15 cellular contexts compared by ENCODE assay signal in the genomic region with DNA sequence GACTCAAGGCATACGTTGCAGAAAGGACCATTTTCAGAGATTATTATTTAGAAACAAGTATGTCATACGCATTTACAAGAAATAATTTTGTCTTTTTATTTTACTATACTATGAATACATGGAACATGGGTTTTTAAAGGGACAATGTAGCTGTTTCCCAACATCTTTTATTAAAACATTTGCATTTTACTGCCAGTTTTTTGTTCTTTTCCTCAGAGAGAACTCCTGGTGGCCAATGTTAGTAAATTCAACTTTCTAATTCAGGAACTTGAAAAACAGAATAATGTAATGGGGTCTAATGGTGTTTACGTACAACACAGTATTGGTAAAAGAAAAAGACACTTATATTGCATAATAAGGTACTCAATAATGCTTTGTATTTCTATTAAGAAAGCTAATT. TPM values are rescaled to one million over a fixed set of nuclear protein-coding genes. Genes with fewer than 3 reads are reported as not detected.
DNase-seq lines count a peak whose midpoint lies in the region; ATAC-seq and TF ChIP-seq lines count a peak whose summit lies in the region.
"Had no signal": no experiment of that assay in that cellular context is flagged by ENCODE, and none has a peak within 500 bp of the region (broad histone marks: within the 10 kb centered on the region; RNA-seq: fewer than 3 reads in every experiment).

No MANE protein-coding gene starts in this region.

- TF ChIP-seq CTCF in SK-N-SH (IDR thresholded peaks at IDR 0.05) = peak; percentile 46; the same call in 1 of the 2 replicates
- TF ChIP-seq CTCF in fibroblast of the aortic adventitia (IDR thresholded peaks at IDR 0.05; ENCODE audit: insufficient read depth, low read length) = peak; percentile 36
- peak; percentile 15 to 50 (median 35) for TF ChIP-seq CTCF in testis (IDR thresholded peaks at IDR 0.05)

- no peak for TF ChIP-seq POLR2A in testis (IDR thresholded peaks at IDR 0.05)

- ATAC-seq in SK-N-SH treated with all-trans-retinoic acid at 6 μM for 48 hours (no peak), GM19455 (IDR thresholded peaks at IDR 0.05; ENCODE audit: unreplicated experiment) (no peak)
- ATAC-seq: A549 had no signal

- H3K4me1 Mint-ChIP-seq in activated T-helper 1 cell treated with anti-CD3 and anti-CD28 coated beads, Interleukin-12 subunit alpha, Interleukin-12 subunit beta, Interleukin-2, Interleukin-4 antibody, amounts not matched to agents 30 ng/mL and 10 ng/mL and 1 ng/mL, durations not matched to agents 14 hours and 24 hours and 36 hours (ENCODE audit: low read depth) = peaks cover 6% of the 10 kb centered on the region

- peaks cover 11% of the 10 kb centered on the region for H3K36me3 Mint-ChIP-seq in activated T-helper 1 cell treated with anti-CD3 and anti-CD28 coated beads, Interleukin-12 subunit alpha, Interleukin-12 subunit beta, Interleukin-2, Interleukin-4 antibody, amounts not matched to agents 30 ng/mL and 10 ng/mL and 1 ng/mL, durations not matched to agents 14 hours and 24 hours and 36 hours (ENCODE audit: low read depth)

- no peak overlapping the region for H3K4me2 ChIP-seq in SK-N-SH
- H3K4me2 ChIP-seq: A549 had no signal

- H3F3A ChIP-seq in SK-N-SH (replicated peaks; ENCODE audit: insufficient read depth) = no peaks in the 10 kb centered on the region

- no peak overlapping the region for H2AFZ ChIP-seq in SK-N-SH (ENCODE audit: low read depth)

- intact Hi-C loops in testis (cut with DNase I; ENCODE audit: low total_unique reads) = no loop called here
- intact Hi-C loops in activated T-helper 1 cell treated with anti-CD3 and anti-CD28 coated beads, Interleukin-12 subunit alpha, Interleukin-12 subunit beta, Interleukin-2, Interleukin-4 antibody, amounts not matched to agents 30 ng/mL and 10 ng/mL and 1 ng/mL, durations not matched to agents 14 hours and 24 hours and 36 hours (cut with micrococcal nuclease) = no loop called here

- H3K79me2 ChIP-seq in SK-N-SH (ENCODE audit: insufficient read depth) = peaks cover 3% of the 10 kb centered on the region; the same call in 1 of the 2 replicates

- 95% methylated on average over 3 of the region's 3 CpGs for WGBS in SK-N-SH (ENCODE audit: low lambda C conversion rate)
- 76 to 83% methylated on average over 3 of the region's 3 CpGs for WGBS in testis, 2 donors

- H4K20me1 ChIP-seq in SK-N-SH (ENCODE audit: insufficient read depth) = no peaks in the 10 kb centered on the region

- no peak for DNase-seq in SK-N-SH
- peak; percentile 11 for DNase-seq in RKO (ENCODE audit: low spot score)
- DNase-seq in fibroblast of the aortic adventitia (ENCODE audit: low read depth) = no peak
- no peak for DNase-seq in testis
- no peak for DNase-seq in activated T-helper 1 cell treated with anti-CD3 and anti-CD28 coated beads, Interleukin-12 subunit alpha, Interleukin-12 subunit beta, Interleukin-2, Interleukin-4 antibody, amounts not matched to agents 30 ng/mL and 10 ng/mL and 1 ng/mL, durations not matched to agents 14 hours and 24 hours and 36 hours (ENCODE audit: low spot score)
- DNase-seq in T-helper 9 cell = no peak
- DNase-seq: KBM-7, NCI-H1930, nucleus accumbens, SHP77 treated with DMSO at 0.1 percent for 48 hours, tibial artery had no signal

- H3K27me3 ChIP-seq in SK-N-SH (ENCODE audit: insufficient read depth) = no peaks in the 10 kb centered on the region
- no peaks in the 10 kb centered on the region for H3K27me3 ChIP-seq in testis
- H3K27me3 ChIP-seq: tibial artery had no signal

- H3K9me2 ChIP-seq in SK-N-SH = no peaks in the 10 kb centered on the region

- H3K36me3 ChIP-seq in SK-N-SH (replicated peaks in 1 of 2; ENCODE audit: control insufficient read depth in 1 of 2, insufficient read depth in 2 of 2, low read length in 1 of 2) (no peaks in the 10 kb centered on the region), testis (ENCODE audit: low read depth, missing control alignments) (no peaks in the 10 kb centered on the region)
- H3K36me3 ChIP-seq: tibial artery had no signal

- no peaks in the 10 kb centered on the region for H3K9me3 Mint-ChIP-seq in activated T-helper 1 cell treated with anti-CD3 and anti-CD28 coated beads, Interleukin-12 subunit alpha, Interleukin-12 subunit beta, Interleukin-2, Interleukin-4 antibody, amounts not matched to agents 30 ng/mL and 10 ng/mL and 1 ng/mL, durations not matched to agents 14 hours and 24 hours and 36 hours

- H3K4me3 ChIP-seq in SK-N-SH (ENCODE audit: low read depth in 2 of 2, low read length in 1 of 2) (no peak overlapping the region), fibroblast of the aortic adventitia (ENCODE audit: low read depth, low read length) (no peak overlapping the region), testis (no peak overlapping the region)
- H3K4me3 ChIP-seq: A549, tibial artery had no signal

- POLR2A ChIA-PET in SK-N-SH (lab: Yijun Ruan, JAX) = no interaction called here

- CTCF ChIA-PET in SK-N-SH (lab: Yijun Ruan, JAX) = interaction anchor here (0.6 to 1.9 kb wide), 6 partner anchors 10 to 48 kb away, joined by 3 to 9 read pairs (median 4); no protein-coding TSS in a partner anchor

- no peak overlapping the region for H3K9ac ChIP-seq in SK-N-SH

- H3K27me3 Mint-ChIP-seq in activated T-helper 1 cell treated with anti-CD3 and anti-CD28 coated beads, Interleukin-12 subunit alpha, Interleukin-12 subunit beta, Interleukin-2, Interleukin-4 antibody, amounts not matched to agents 30 ng/mL and 10 ng/mL and 1 ng/mL, durations not matched to agents 14 hours and 24 hours and 36 hours (ENCODE audit: insufficient read depth) = no peaks in the 10 kb centered on the region

- H3K9me3 ChIP-seq in SK-N-SH (no peaks in the 10 kb centered on the region), testis (no peaks in the 10 kb centered on the region)
- H3K9me3 ChIP-seq: A549, tibial artery had no signal

- H3K27ac ChIP-seq in SK-N-SH (ENCODE audit: low read depth in 2 of 2, low read length in 1 of 2) = no peak overlapping the region
- H3K27ac ChIP-seq in testis = no peak overlapping the region
- H3K27ac ChIP-seq: A549, epithelial cell of prostate, tibial artery had no signal

- H3K4me1 ChIP-seq in SK-N-SH (ENCODE audit: control insufficient read depth in 1 of 2, insufficient read depth in 2 of 2, low read depth in 1 of 2, low read length in 1 of 2) = no peaks in the 10 kb centered on the region
- peaks cover 11% of the 10 kb centered on the region for H3K4me1 ChIP-seq in testis
- H3K4me1 ChIP-seq: A549 had no signal

- H3K27ac Mint-ChIP-seq in activated T-helper 1 cell treated with anti-CD3 and anti-CD28 coated beads, Interleukin-12 subunit alpha, Interleukin-12 subunit beta, Interleukin-2, Interleukin-4 antibody, amounts not matched to agents 30 ng/mL and 10 ng/mL and 1 ng/mL, durations not matched to agents 14 hours and 24 hours and 36 hours = no peak overlapping the region

- TF ChIP-seq RAD21 in SK-N-SH (IDR thresholded peaks at IDR 0.05; ENCODE audit: low read length) = no peak

- no peak overlapping the region for H3K4me3 Mint-ChIP-seq in activated T-helper 1 cell treated with anti-CD3 and anti-CD28 coated beads, Interleukin-12 subunit alpha, Interleukin-12 subunit beta, Interleukin-2, Interleukin-4 antibody, amounts not matched to agents 30 ng/mL and 10 ng/mL and 1 ng/mL, durations not matched to agents 14 hours and 24 hours and 36 hours

- no peak for TF ChIP-seq EP300 in SK-N-SH (IDR thresholded peaks at IDR 0.05; ENCODE audit: borderline replicate concordance in 1 of 2, low read depth in 1 of 2, low read length in 1 of 2)

TF ChIP-seq in SK-N-SH, 30 proteins besides CTCF, POLR2A, EP300 and RAD21 (continues in another document):
- no peak for TF ChIP-seq FOSL2 (IDR thresholded peaks at IDR 0.05; ENCODE audit: borderline replicate concordance, low read depth)
- no peak for TF ChIP-seq SMC3 (IDR thresholded peaks at IDR 0.05; ENCODE audit: low read depth, low read length)
- TF ChIP-seq SIN3A (IDR thresholded peaks at IDR 0.05; ENCODE audit: borderline replicate concordance, low read depth, low read length) = no peak

TF ChIP-seq in SK-N-SH treated with all-trans-retinoic acid at 6 μM for 48 hours, 23 proteins besides CTCF, POLR2A, EP300 and RAD21:
- TF ChIP-seq, protein P1, sequence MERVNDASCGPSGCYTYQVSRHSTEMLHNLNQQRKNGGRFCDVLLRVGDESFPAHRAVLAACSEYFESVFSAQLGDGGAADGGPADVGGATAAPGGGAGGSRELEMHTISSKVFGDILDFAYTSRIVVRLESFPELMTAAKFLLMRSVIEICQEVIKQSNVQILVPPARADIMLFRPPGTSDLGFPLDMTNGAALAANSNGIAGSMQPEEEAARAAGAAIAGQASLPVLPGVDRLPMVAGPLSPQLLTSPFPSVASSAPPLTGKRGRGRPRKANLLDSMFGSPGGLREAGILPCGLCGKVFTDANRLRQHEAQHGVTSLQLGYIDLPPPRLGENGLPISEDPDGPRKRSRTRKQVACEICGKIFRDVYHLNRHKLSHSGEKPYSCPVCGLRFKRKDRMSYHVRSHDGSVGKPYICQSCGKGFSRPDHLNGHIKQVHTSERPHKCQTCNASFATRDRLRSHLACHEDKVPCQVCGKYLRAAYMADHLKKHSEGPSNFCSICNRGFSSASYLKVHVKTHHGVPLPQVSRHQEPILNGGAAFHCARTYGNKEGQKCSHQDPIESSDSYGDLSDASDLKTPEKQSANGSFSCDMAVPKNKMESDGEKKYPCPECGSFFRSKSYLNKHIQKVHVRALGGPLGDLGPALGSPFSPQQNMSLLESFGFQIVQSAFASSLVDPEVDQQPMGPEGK (CRISPR knock-in tag; IDR thresholded peaks at IDR 0.05; ENCODE audit: borderline replicate concordance) = no peak
- no peak for TF ChIP-seq ZNF8 (CRISPR knock-in tag; IDR thresholded peaks at IDR 0.05)
- TF ChIP-seq TOX (CRISPR knock-in tag; IDR thresholded peaks at IDR 0.05; ENCODE audit: borderline replicate concordance) = no peak
- no peak for TF ChIP-seq ZC3H10 (CRISPR knock-in tag; IDR thresholded peaks at IDR 0.05)
- TF ChIP-seq ZNF565 (CRISPR knock-in tag; conservative IDR thresholded peaks at IDR 0.05; ENCODE audit: low read depth) = no peak
- no peak for TF ChIP-seq GLIS3 (CRISPR knock-in tag; IDR thresholded peaks at IDR 0.05)
- no peak for TF ChIP-seq TCF4 (CRISPR knock-in tag; IDR thresholded peaks at IDR 0.05; ENCODE audit: borderline replicate concordance)
- TF ChIP-seq ISL1 (CRISPR knock-in tag; IDR thresholded peaks at IDR 0.05) = no peak

RNA-seq across cellular contexts. Expression of a gene that starts 14.9 kb away (rescaled TPM):
- polyA plus RNA-seq in SK-N-SH (2012; rRNA removed) = 7.2 and 7.4 TPM in 2 replicates
- polyA plus RNA-seq in SK-N-SH (2012; cell fraction: cytosol; rRNA removed) = 6.5 and 6.7 TPM in 2 replicates
- polyA plus RNA-seq in SK-N-SH (2012; cell fraction: nucleus; rRNA removed) = 27.2 and 29.4 TPM in 2 replicates
- 16.0 and 25.3 TPM in 2 replicates for total RNA-seq in fibroblast of the aortic adventitia (ENCODE audit: low replicate concordance)
- total RNA-seq in testis = 10 to 100 TPM; 55.5 to 75.1 TPM
- 43.5 TPM for polyA plus RNA-seq in testis (ENCODE audit: insufficient read depth, low read depth, low replicate concordance)
- total RNA-seq in activated T-helper 1 cell treated with anti-CD3 and anti-CD28 coated beads, Interleukin-12 subunit alpha, Interleukin-12 subunit beta, Interleukin-2, Interleukin-4 antibody, amounts not matched to agents 30 ng/mL and 10 ng/mL and 1 ng/mL, durations not matched to agents 14 hours and 24 hours and 36 hours = 48.5 and 50.4 TPM in 2 replicates
